In genomic region chr15:100763764-100764750, GRCh38 we compare ENCODE assay signal across 15 cellular contexts.
DNase-seq lines count a peak whose midpoint lies in the region; ATAC-seq, FAIRE-seq and TF ChIP-seq lines count a peak whose summit lies in the region.
"Had no signal": no experiment of that assay in that cellular context is flagged by ENCODE, and none has a peak within 500 bp of the region (broad histone marks: within the 10 kb centered on the region; RNA-seq: fewer than 3 reads in every experiment).

No MANE protein-coding gene starts in this region.

- 0 out of 2 replicates have a peak, but pooled peaks cover 3% of the 10 kb centered on the region for H4K20me1 ChIP-seq in HepG2 (ENCODE audit: insufficient read depth, low read length)

- H2BK12ac ChIP-seq in mesenchymal stem cell (ENCODE audit: low read length in 2 of 2), result peak overlapping the region; percentile 31 to 75

- H3K23ac ChIP-seq in mesenchymal stem cell (ENCODE audit: low read length in 2 of 2), result no peak overlapping the region

- peak overlapping the region in 1 of 2 experiments; percentile 18 for H3K14ac ChIP-seq in mesenchymal stem cell (ENCODE audit: low read length in 2 of 2)

- H3K4me2 ChIP-seq in HepG2 (ENCODE audit: low read depth, low read length) (no peak overlapping the region), mesenchymal stem cell (ENCODE audit: low read length, poor library complexity, severe bottlenecking) (no peak overlapping the region)

- H2BK5ac ChIP-seq in mesenchymal stem cell (ENCODE audit: low read depth, low read length, poor library complexity, severe bottlenecking), result no peak overlapping the region

- H3K4me3 ChIP-seq in HepG2 (replicated peaks in 1 of 3; ENCODE audit: insufficient read depth in 1 of 3, low read depth in 2 of 3, low read length in 3 of 3) (no peak overlapping the region), right lobe of liver (no peak overlapping the region), mesenchymal stem cell (ENCODE audit: insufficient read depth in 1 of 2, low read depth in 1 of 2, low read length in 2 of 2) (no peak overlapping the region), A673 (ENCODE audit: low read depth, low read length, poor library complexity, severe bottlenecking) (no peak overlapping the region)
- no peak overlapping the region for H3K4me3 ChIP-seq in effector memory CD4-positive, alpha-beta T cell (ENCODE audit: insufficient read depth, low read depth, low read length, poor library complexity, severe bottlenecking)
- H3K4me3 ChIP-seq: cardiac muscle cell, GM12878 had no signal

- peak overlapping the region; percentile 57 to 74 for H3K18ac ChIP-seq in mesenchymal stem cell (ENCODE audit: low read depth in 1 of 2, low read length in 2 of 2)

- peak overlapping the region; percentile 72 for H4K8ac ChIP-seq in mesenchymal stem cell (ENCODE audit: low read length)

- peaks cover 1 to 42% of the 10 kb centered on the region in 2 experiments; a peak in 4 of 5 replicates for H3K27me3 ChIP-seq in HepG2 (ENCODE audit: control insufficient read depth in 1 of 2, insufficient read depth in 2 of 2, low read length in 2 of 2)
- no peaks in the 10 kb centered on the region for H3K27me3 ChIP-seq in right lobe of liver
- peaks cover 0 to 17% of the 10 kb centered on the region in 2 experiments for H3K27me3 ChIP-seq in mesenchymal stem cell (ENCODE audit: control insufficient read depth in 1 of 2, insufficient read depth in 1 of 2, low read length in 2 of 2)
- H3K27me3 ChIP-seq in effector memory CD4-positive, alpha-beta T cell (replicated peaks; ENCODE audit: control insufficient read depth, insufficient read depth, low read length, poor library complexity, severe bottlenecking), result no peaks in the 10 kb centered on the region
- H3K27me3 ChIP-seq in A673 (replicated peaks; ENCODE audit: insufficient read depth, low read depth, low read length, poor library complexity), result no peaks in the 10 kb centered on the region
- H3K27me3 ChIP-seq: cardiac muscle cell had no signal

- H3K79me1 ChIP-seq in mesenchymal stem cell (replicated peaks; ENCODE audit: low read length, poor library complexity, severe bottlenecking), result no peaks in the 10 kb centered on the region

- no peak for TF ChIP-seq RAD21 in HepG2 (CRISPR knock-in tag; IDR thresholded peaks at IDR 0.05)

- H2AFZ ChIP-seq in HepG2 (ENCODE audit: low read length), result no peak overlapping the region
- H2AFZ ChIP-seq in mesenchymal stem cell (ENCODE audit: low read depth, low read length), result no peak overlapping the region

- no peak overlapping the region for H2AK5ac ChIP-seq in mesenchymal stem cell (ENCODE audit: low read length, severe bottlenecking)

- H3K36me3 ChIP-seq in HepG2 (replicated peaks in 1 of 2; ENCODE audit: control insufficient read depth in 1 of 2, insufficient read depth in 2 of 2, low read length in 2 of 2) (no peaks in the 10 kb centered on the region), right lobe of liver (no peaks in the 10 kb centered on the region), mesenchymal stem cell (ENCODE audit: control insufficient read depth in 1 of 2, insufficient read depth in 2 of 2, low read depth in 1 of 2, low read length in 2 of 2) (no peaks in the 10 kb centered on the region), A673 (ENCODE audit: insufficient read depth, low read length, poor library complexity, severe bottlenecking) (no peaks in the 10 kb centered on the region)
- H3K36me3 ChIP-seq in effector memory CD4-positive, alpha-beta T cell (ENCODE audit: control insufficient read depth, insufficient read depth, low read length), result no peaks in the 10 kb centered on the region
- H3K36me3 ChIP-seq: cardiac muscle cell had no signal

- H3K4me1 ChIP-seq in HepG2 (ENCODE audit: insufficient read depth, low read length), result peaks cover 12% of the 10 kb centered on the region; the same call in 1 of the 2 replicates
- no peaks in the 10 kb centered on the region for H3K4me1 ChIP-seq in right lobe of liver
- H3K4me1 ChIP-seq in mesenchymal stem cell (ENCODE audit: control insufficient read depth, insufficient read depth, low read depth, low read length), result peaks cover 7% of the 10 kb centered on the region
- no peaks in the 10 kb centered on the region for H3K4me1 ChIP-seq in effector memory CD4-positive, alpha-beta T cell (ENCODE audit: control insufficient read depth, insufficient read depth, low read length, poor library complexity, severe bottlenecking)
- no peaks in the 10 kb centered on the region for H3K4me1 ChIP-seq in A673 (ENCODE audit: insufficient read depth, low read length, poor library complexity, severe bottlenecking)

- H3K9me3 ChIP-seq in HepG2 (ENCODE audit: low read length), result no peaks in the 10 kb centered on the region
- no peaks in the 10 kb centered on the region for H3K9me3 ChIP-seq in right lobe of liver
- H3K9me3 ChIP-seq in mesenchymal stem cell (ENCODE audit: control insufficient read depth, low read length), result no peaks in the 10 kb centered on the region
- no peaks in the 10 kb centered on the region for H3K9me3 ChIP-seq in effector memory CD4-positive, alpha-beta T cell (ENCODE audit: control insufficient read depth, low read length)
- H3K9me3 ChIP-seq in A673 (ENCODE audit: low read depth, low read length, poor library complexity, severe bottlenecking), result no peaks in the 10 kb centered on the region

- H3K79me2 ChIP-seq in HepG2 (ENCODE audit: insufficient read depth, low read length), result no peaks in the 10 kb centered on the region

- no peak for FAIRE-seq in HepG2 (lab: Jason Lieb, UNC)
- FAIRE-seq: GM12878 had no signal

- TF ChIP-seq CTCF in HepG2 (CRISPR knock-in tag; IDR thresholded peaks at IDR 0.05), result no peak
- TF ChIP-seq CTCF in right lobe of liver (IDR thresholded peaks at IDR 0.05), result no peak
- no peak for TF ChIP-seq CTCF in A673 (conservative IDR thresholded peaks at IDR 0.05; ENCODE audit: low read depth, low read length)

- H2BK15ac ChIP-seq in mesenchymal stem cell (ENCODE audit: low read depth, poor library complexity, severe bottlenecking), result peak overlapping the region; percentile 62

- no peak for ATAC-seq in HepG2
- ATAC-seq in right lobe of liver, result no peak
- ATAC-seq in HG02588 (IDR thresholded peaks at IDR 0.05; ENCODE audit: unreplicated experiment), result no peak
- ATAC-seq: GM12878 had no signal

- H4K91ac ChIP-seq in mesenchymal stem cell (ENCODE audit: low read length), result peak overlapping the region; percentile 75

- no peak for TF ChIP-seq POLR2A in HepG2 (IDR thresholded peaks at IDR 0.05; ENCODE audit: insufficient read depth in 1 of 2, low read depth in 2 of 2, low read length in 2 of 2)
- no peak for TF ChIP-seq POLR2A in right lobe of liver (IDR thresholded peaks at IDR 0.05)

- DNase-seq in HepG2 (ENCODE audit: low spot score), result no peak
- DNase-seq in right lobe of liver, result no peak
- peak; percentile 60 for DNase-seq in SK-N-DZ (ENCODE audit: low spot score)
- DNase-seq in mesenchymal stem cell, result no peak
- DNase-seq in effector memory CD4-positive, alpha-beta T cell, result no peak
- DNase-seq in A673 (ENCODE audit: low spot score), result no peak
- DNase-seq in NCI-H146 treated with DMSO at 0.1 percent for 48 hours (lab: John Stamatoyannopoulos, UW; ENCODE audit: unreplicated experiment), result no peak
- DNase-seq: activated CD4-positive, alpha-beta memory T cell treated with anti-CD3 and anti-CD28 coated beads, Interleukin-2, amount 10 ng/mL, durations not matched to agents 7 days and 5 days; activated naive CD8-positive, alpha-beta T cell treated with anti-CD3 and anti-CD28 coated beads, Interleukin-2, amount 10 ng/mL, durations not matched to agents 7 days and 5 days; activated T-cell treated with anti-CD3 and anti-CD28 coated beads, Interleukin-2, amount 50 U/mL, for 24 hours; effector CD8-positive, alpha-beta T cell; NCI-H1930 had no signal

- intact Hi-C loops in HepG2 (cut with micrococcal nuclease; ENCODE audit: unreplicated experiment) (no loop called here), right lobe of liver (cut with DNase I) (no loop called here), A673 (cut with micrococcal nuclease; ENCODE audit: unreplicated experiment) (no loop called here)

- BruUV-seq in HepG2 (replicated peaks; lab: Mats Ljungman, UMichigan), result no TSS peak
- no TSS peak for BruUV-seq in A673 (replicated peaks; lab: Mats Ljungman, UMichigan)

- in situ Hi-C loops in HepG2 (cut with HindIII; ENCODE audit: extremely low pct_ligation_motif_present, low pct_unique_long_range_greater_than_20kb), result no loop called here

- no peak overlapping the region for H3K9ac ChIP-seq in HepG2 (ENCODE audit: insufficient read depth, low read depth, low read length)
- H3K9ac ChIP-seq in mesenchymal stem cell (ENCODE audit: low read length), result peak overlapping the region; percentile 40

- TF ChIP-seq EP300 in HepG2 (IDR thresholded peaks at IDR 0.05; ENCODE audit: low read depth in 2 of 2, low read length in 2 of 2) (no peak), HepG2 (CRISPR knock-in tag; IDR thresholded peaks at IDR 0.05; ENCODE audit: borderline replicate concordance) (no peak)

- H3K4ac ChIP-seq in mesenchymal stem cell (ENCODE audit: low read depth in 1 of 2, low read length in 2 of 2), result peak overlapping the region in 1 of 2 experiments; percentile 29

- peak overlapping the region; percentile 2 for H2BK120ac ChIP-seq in mesenchymal stem cell (ENCODE audit: low read depth, low read length)

- H3K27ac ChIP-seq in HepG2 (ENCODE audit: extremely low read length, insufficient read depth, low read length) (no peak overlapping the region), right lobe of liver (no peak overlapping the region), mesenchymal stem cell (ENCODE audit: low read length, poor library complexity, severe bottlenecking) (no peak overlapping the region), A673 (ENCODE audit: low read depth, low read length, poor library complexity, severe bottlenecking) (no peak overlapping the region)
- H3K27ac ChIP-seq in effector memory CD4-positive, alpha-beta T cell (ENCODE audit: insufficient read depth, low read length, poor library complexity, severe bottlenecking), result no peak overlapping the region
- H3K27ac ChIP-seq: cardiac muscle cell had no signal

- WGBS in HepG2 (ENCODE audit: low lambda C conversion rate), result 55% methylated on average over 15 of the region's 20 CpGs
- 87% methylated on average over 13 of the region's 20 CpGs for WGBS in right lobe of liver (ENCODE audit: insufficient coverage, low coverage, low lambda C conversion rate, missing lambda C conversion rate)
- 86% methylated on average over 18 of the region's 20 CpGs for WGBS in mesenchymal stem cell

- CTCF ChIA-PET in HepG2 (lab: Yijun Ruan, JAX; ENCODE audit: low intra/inter-chr PET ratio, low total read pairs) (no interaction called here), A673 (lab: Charles Lee) (no interaction called here)

- POLR2A ChIA-PET in HepG2 (lab: Yijun Ruan, JAX), result no interaction called here
- POLR2A ChIA-PET in A673 (lab: Charles Lee; ENCODE audit: low non-redundant PET), result no interaction called here

TF ChIP-seq in HepG2, 621 proteins besides CTCF, POLR2A, EP300 and RAD21:
- TF ChIP-seq FOSL1 (CRISPR knock-in tag; IDR thresholded peaks at IDR 0.05; ENCODE audit: borderline replicate concordance), result no peak
- no peak for TF ChIP-seq DPF2 (CRISPR knock-in tag; IDR thresholded peaks at IDR 0.05; ENCODE audit: borderline replicate concordance, low read depth)
- TF ChIP-seq ZNF543 (CRISPR knock-in tag; IDR thresholded peaks at IDR 0.05), result no peak
- TF ChIP-seq ZNF329 (CRISPR knock-in tag; IDR thresholded peaks at IDR 0.05; ENCODE audit: low read depth), result peak; percentile 46; the same call in 1 of the 2 replicates
- TF ChIP-seq CCDC6 (CRISPR knock-in tag; IDR thresholded peaks at IDR 0.05), result no peak
